12 cellular contexts compared by ENCODE assay signal in genomic region chr1:23475134-23475628, GRCh38. TPM values are rescaled to one million over a fixed set of nuclear protein-coding genes. Genes with fewer than 3 reads are reported as not detected.
DNase-seq lines count a peak whose midpoint lies in the region; ATAC-seq and TF ChIP-seq lines count a peak whose summit lies in the region.
"Had no signal": no experiment of that assay in that cellular context is flagged by ENCODE, and none has a peak within 500 bp of the region (broad histone marks: within the 10 kb centered on the region; RNA-seq: fewer than 3 reads in every experiment).

No MANE protein-coding gene starts in this region.

- H3K9me3 ChIP-seq in suprapubic skin (no peaks in the 10 kb centered on the region), aorta (ENCODE audit: control insufficient read depth, low read length) (no peaks in the 10 kb centered on the region)

- H3K27me3 ChIP-seq in suprapubic skin = no peaks in the 10 kb centered on the region
- no peaks in the 10 kb centered on the region for H3K27me3 ChIP-seq in aorta (ENCODE audit: control insufficient read depth in 1 of 2, insufficient read depth in 2 of 2, low read length in 1 of 2)
- H3K27me3 ChIP-seq: cardiac muscle cell had no signal

- ATAC-seq in HG02678 (IDR thresholded peaks at IDR 0.05; ENCODE audit: unreplicated experiment) (no peak), GM18870 (IDR thresholded peaks at IDR 0.05; ENCODE audit: unreplicated experiment) (no peak), aorta (ENCODE audit: low FRiP score) (no peak)
- ATAC-seq: GM12878 had no signal

- intact Hi-C loops in aorta (cut with DNase I) = no loop called here

- no peak overlapping the region for H3K4me3 ChIP-seq in foreskin fibroblast (ENCODE audit: low read depth in 1 of 2, low read length in 2 of 2)
- no peak overlapping the region for H3K4me3 ChIP-seq in suprapubic skin
- no peak overlapping the region for H3K4me3 ChIP-seq in aorta (ENCODE audit: low read length in 2 of 2)
- H3K4me3 ChIP-seq: cardiac muscle cell, GM12878 had no signal

- 61% methylated on average over 6 of the region's 6 CpGs for WGBS in suprapubic skin
- WGBS in aorta, 2 donors = 23 to 31% methylated on average over 6 of the region's 6 CpGs

- TF ChIP-seq EP300 in suprapubic skin (IDR thresholded peaks at IDR 0.05) = no peak

- H3K4me1 ChIP-seq in suprapubic skin (peaks cover 78% of the 10 kb centered on the region), aorta (ENCODE audit: control insufficient read depth in 1 of 2, insufficient read depth in 2 of 2, low read length in 2 of 2) (no peaks in the 10 kb centered on the region)

- no peak for TF ChIP-seq CTCF in VCaP (conservative IDR thresholded peaks at IDR 0.05)
- TF ChIP-seq CTCF in foreskin fibroblast (IDR thresholded peaks at IDR 0.05; ENCODE audit: low read depth, low read length) = no peak
- TF ChIP-seq CTCF in suprapubic skin (IDR thresholded peaks at IDR 0.05) = no peak

- H3K36me3 ChIP-seq in suprapubic skin = no peaks in the 10 kb centered on the region
- no peaks in the 10 kb centered on the region for H3K36me3 ChIP-seq in aorta (ENCODE audit: control insufficient read depth in 1 of 2, insufficient read depth in 2 of 2, low read length in 1 of 2)
- H3K36me3 ChIP-seq: cardiac muscle cell had no signal

- TF ChIP-seq POLR2A in suprapubic skin (IDR thresholded peaks at IDR 0.05) = no peak

- DNase-seq in DMS 273 (lab: John Stamatoyannopoulos, UW; ENCODE audit: unreplicated experiment) = peak; percentile 53
- DNase-seq in DMS 273 treated with DMSO at 0.1 percent for 48 hours (lab: John Stamatoyannopoulos, UW) = no peak
- peak; percentile 84 to 91 for DNase-seq in foreskin fibroblast
- no peak for DNase-seq in suprapubic skin (ENCODE audit: low spot score in 2 of 2)
- DNase-seq in aorta = no peak
- DNase-seq: activated CD4-positive, alpha-beta memory T cell treated with anti-CD3 and anti-CD28 coated beads, Interleukin-2, amount 10 ng/mL, durations not matched to agents 7 days and 5 days; NCI-H146 had no signal

- peak overlapping the region; percentile 68 for H3K27ac ChIP-seq in VCaP
- peak overlapping the region; percentile 52 for H3K27ac ChIP-seq in suprapubic skin
- H3K27ac ChIP-seq in aorta (ENCODE audit: low read depth in 1 of 2, low read length in 2 of 2) = no peak overlapping the region
- H3K27ac ChIP-seq: cardiac muscle cell had no signal

RNA-seq across cellular contexts. Expression of gene ASAP3, which starts 8.8 kb away (rescaled TPM):
- total RNA-seq in suprapubic skin = 100 to 1,000 TPM in 2 of 4 donors, 10 to 100 TPM in 2; 68.7 to 130 (median 88.5) TPM
- 10 to 100 TPM; 26.1 to 93.9 TPM for total RNA-seq in aorta
- 10 to 100 TPM in 1 of 2 donors, 1 to 10 TPM in 1; 7.0 to 16.1 TPM for polyA plus RNA-seq in aorta

RNA-seq across cellular contexts. Expression of gene TCEA3, which starts 50.6 kb away (rescaled TPM):
- total RNA-seq in suprapubic skin = 10 to 100 TPM; 34.1 to 93.1 (median 43.2) TPM
- total RNA-seq in aorta = 10 to 100 TPM; 25.7 to 51.3 TPM
- polyA plus RNA-seq in aorta = 10 to 100 TPM; 31.2 to 37.3 TPM

RNA-seq across cellular contexts. Expression of gene E2F2, which starts 55.9 kb away (rescaled TPM):
- total RNA-seq in suprapubic skin (10 to 100 TPM in 2 of 4 donors, 1 to 10 TPM in 2; 4.5 to 12.9 (median 8.4) TPM), aorta (under 1 TPM; 0.42 to 0.96 TPM)
- under 1 TPM in 1 of 2 donors, not detected in 1; 0.50 TPM for polyA plus RNA-seq in aorta

Comparison
In these comparisons a context has a peak if more than half of its experiments do, and no peak if none do; other contexts are left out.
1. DNase-seq: peak in DMS 273 (single experiment) and foreskin fibroblast (2 of 2); none in DMS 273 treated with DMSO at 0.1 percent for 48 hours (single experiment), suprapubic skin (0 of 2) and aorta (0 of 2).
2. H3K27ac ChIP-seq: peak in VCaP (single experiment) and suprapubic skin (single experiment); none in aorta (0 of 2).